Comparison of ENCODE assay signal across 8 cellular contexts in genomic region chr4:15649914-15650545, GRCh38. TPM values are rescaled to one million over a fixed set of nuclear protein-coding genes. Genes with fewer than 3 reads are reported as not detected.
A peak's percentile ranks its signal among the peaks of the same experiment; 100 is the strongest.
DNase-seq lines count a peak whose midpoint lies in the region; ATAC-seq and FAIRE-seq lines count a peak whose summit lies in the region.

No MANE protein-coding gene starts in this region.

- peaks cover 35 to 62% (median 44%) of the 10 kb centered on the region in 3 donors for H3K4me1 Mint-ChIP-seq in naive B cell

- H3K4me3 Mint-ChIP-seq in naive B cell: peak overlapping the region in 5 of 8 donors; percentile 1 to 50 (median 19)

- H3K27me3 Mint-ChIP-seq in naive B cell: no peaks in the 10 kb centered on the region

- FAIRE-seq in endometrium (lab: Jason Lieb, UNC): peak; percentile 53

- H3K36me3 Mint-ChIP-seq in naive B cell: no peaks in the 10 kb centered on the region

- peak; percentile 47 for ATAC-seq in GM18868 (IDR thresholded peaks at IDR 0.05; ENCODE audit: unreplicated experiment)
- ATAC-seq in HG03439 (IDR thresholded peaks at IDR 0.05; ENCODE audit: unreplicated experiment): peak; percentile 39
- peak; percentile 71 to 77 for ATAC-seq in naive B cell (ENCODE audit: low read depth in 2 of 2)

- H3K9me3 Mint-ChIP-seq in naive B cell: no peaks in the 10 kb centered on the region

- H3K27ac Mint-ChIP-seq in naive B cell: peak overlapping the region in 2 of 6 donors; percentile 25 to 44

- DNase-seq in AML-193 (lab: John Stamatoyannopoulos, UW): peak; percentile 66 to 69
- peak; percentile 43 to 73 for DNase-seq in NCI-H526 (lab: John Stamatoyannopoulos, UW)
- DNase-seq in activated CD4-positive, alpha-beta T cell treated with anti-CD3 and anti-CD28 coated beads, Interleukin-2, amount 50 U/mL, for 48 hours: peak; percentile 29 to 49
- peak; percentile 63 for DNase-seq in naive B cell
- peak; percentile 81 for DNase-seq in superior temporal gyrus (ENCODE audit: extremely low spot score)

RNA-seq across cellular contexts. Expression of gene FBXL5, which starts 5.1 kb away (rescaled TPM):
- 100 to 1,000 TPM in 5 of 6 donors, 10 to 100 TPM in 1; 97.0 to 172 (median 108) TPM for polyA plus RNA-seq in naive B cell (ENCODE audit: low read depth in 6 of 6)

RNA-seq across cellular contexts. Expression of gene FAM200B, which starts 31.6 kb away (rescaled TPM):
- polyA plus RNA-seq in naive B cell (ENCODE audit: low read depth in 6 of 6): 10 to 100 TPM; 60.1 to 84.2 (median 72.1) TPM

RNA-seq across cellular contexts. Expression of gene BST1, which starts 52.8 kb away (rescaled TPM):
- polyA plus RNA-seq in naive B cell (ENCODE audit: low read depth in 6 of 6): 1 to 10 TPM in 1 of 6 donors, under 1 TPM in 5; 0.29 to 2.4 (median 0.46) TPM

Comparison
In these comparisons a context has a peak if more than half of its experiments do, and no peak if none do; other contexts are left out.
1. Peak in every context shown above with its lines: DNase-seq and ATAC-seq.